In genomic region chr4:78527555-78527954, GRCh38 we compare ENCODE assay signal across 32 cellular contexts. TPM values are rescaled to one million over a fixed set of nuclear protein-coding genes. Genes with fewer than 3 reads are reported as not detected.
"Had no signal": no experiment of that assay in that cellular context is flagged by ENCODE, and none has a peak within 500 bp of the region (broad histone marks: within the 10 kb centered on the region; RNA-seq: fewer than 3 reads in every experiment).

No MANE protein-coding gene starts in this region.

- ATAC-seq: activated CD4-positive, alpha-beta T cell treated with anti-CD3 and anti-CD28 coated beads for 36 hours; activated naive CD8-positive, alpha-beta T cell treated with anti-CD3 and anti-CD28 coated beads, Interleukin-2, amount 50 U/mL, for 24 hours; activated T-cell treated with anti-CD3 and anti-CD28 coated beads, Interleukin-2, amount 50 U/mL, for 4 hours; foreskin keratinocyte; gastrocnemius medialis; heart left ventricle; T-helper 17 cell had no signal

- H3K27me3 Mint-ChIP-seq: activated CD4-positive, alpha-beta T cell treated with anti-CD3 and anti-CD28 coated beads for 36 hours; activated naive CD4-positive, alpha-beta T cell treated with anti-CD3 and anti-CD28 coated beads, Interleukin-2, amount 50 U/mL, for 24 hours; activated naive CD8-positive, alpha-beta T cell treated with anti-CD3 and anti-CD28 coated beads for 36 hours; brain had no signal

- H3K9me3 ChIP-seq: ascending aorta, breast epithelium, colonic mucosa, esophagus muscularis mucosa, gastrocnemius medialis had no signal

- H3K4me1 ChIP-seq: ascending aorta, breast epithelium, colonic mucosa, esophagus muscularis mucosa, gastrocnemius medialis, heart left ventricle had no signal

- H3K4me1 Mint-ChIP-seq: activated CD4-positive, alpha-beta T cell treated with anti-CD3 and anti-CD28 coated beads for 36 hours; activated CD4-positive, alpha-beta T cell treated with anti-CD3 and anti-CD28 coated beads, Interleukin-2, amount 10 ng/mL, durations not matched to agents 24 days and 14 days; activated naive CD4-positive, alpha-beta T cell treated with anti-CD3 and anti-CD28 coated beads, Interleukin-2, amount 50 U/mL, for 24 hours; activated naive CD8-positive, alpha-beta T cell treated with anti-CD3 and anti-CD28 coated beads for 36 hours; activated naive CD8-positive, alpha-beta T cell treated with anti-CD3 and anti-CD28 coated beads, Interleukin-2, amount 50 U/mL, for 24 hours; brain; T-helper 17 cell had no signal

- H3K27ac ChIP-seq: ascending aorta, breast epithelium, cardiac muscle cell, colonic mucosa, esophagus muscularis mucosa, foreskin keratinocyte, gastrocnemius medialis, heart left ventricle had no signal

- H3K4me3 ChIP-seq: ascending aorta, breast epithelium, cardiac muscle cell, colonic mucosa, esophagus muscularis mucosa, gastrocnemius medialis, heart left ventricle had no signal

- H3K36me3 ChIP-seq: ascending aorta, breast epithelium, cardiac muscle cell, colonic mucosa, esophagus muscularis mucosa, gastrocnemius medialis, heart left ventricle had no signal

- H3K27me3 ChIP-seq: ascending aorta, breast epithelium, cardiac muscle cell, colonic mucosa, esophagus muscularis mucosa, foreskin keratinocyte, gastrocnemius medialis, heart left ventricle had no signal

- H3K9me3 Mint-ChIP-seq: activated CD4-positive, alpha-beta memory T cell treated with anti-CD3 and anti-CD28 coated beads for 36 hours; activated CD4-positive, alpha-beta T cell treated with anti-CD3 and anti-CD28 coated beads, Interleukin-2, amount 10 ng/mL, durations not matched to agents 24 days and 14 days; activated naive CD4-positive, alpha-beta T cell treated with anti-CD3 and anti-CD28 coated beads, Interleukin-2, amount 50 U/mL, for 24 hours; activated naive CD8-positive, alpha-beta T cell treated with anti-CD3 and anti-CD28 coated beads for 36 hours; activated naive CD8-positive, alpha-beta T cell treated with anti-CD3 and anti-CD28 coated beads, Interleukin-2, amount 50 U/mL, for 24 hours; activated T-cell treated with anti-CD3 and anti-CD28 coated beads, Interleukin-2, amount 50 U/mL, for 4 hours; activated T-helper 1 cell treated with anti-CD3 and anti-CD28 coated beads, Interleukin-12 subunit alpha, Interleukin-12 subunit beta, Interleukin-2, Interleukin-4 antibody, amounts not matched to agents 30 ng/mL and 10 ng/mL and 1 ng/mL, durations not matched to agents 14 hours and 24 hours and 36 hours; activated T-helper 2 cell treated with anti-CD3 and anti-CD28 coated beads, Interferon-gamma antibody, Interleukin-2, Interleukin-4, amounts not matched to agents 10 μg/mL and 5 μg/mL and 100 μg/mL, durations not matched to agents 14 hours and 24 hours and 36 hours had no signal

- H3K27ac Mint-ChIP-seq: activated CD4-positive, alpha-beta memory T cell treated with anti-CD3 and anti-CD28 coated beads for 36 hours; activated CD4-positive, alpha-beta T cell treated with anti-CD3 and anti-CD28 coated beads for 36 hours; activated CD4-positive, alpha-beta T cell treated with anti-CD3 and anti-CD28 coated beads, Interleukin-2, amount 10 ng/mL, durations not matched to agents 24 days and 14 days; activated naive CD4-positive, alpha-beta T cell treated with anti-CD3 and anti-CD28 coated beads for 36 hours; activated naive CD4-positive, alpha-beta T cell treated with anti-CD3 and anti-CD28 coated beads, Interleukin-2, amount 50 U/mL, for 24 hours; activated naive CD8-positive, alpha-beta T cell treated with anti-CD3 and anti-CD28 coated beads for 36 hours; activated naive CD8-positive, alpha-beta T cell treated with anti-CD3 and anti-CD28 coated beads, Interleukin-2, amount 50 U/mL, for 24 hours; activated T-helper 1 cell treated with anti-CD3 and anti-CD28 coated beads, Interleukin-12 subunit alpha, Interleukin-12 subunit beta, Interleukin-2, Interleukin-4 antibody, amounts not matched to agents 30 ng/mL and 10 ng/mL and 1 ng/mL, durations not matched to agents 14 hours and 24 hours and 36 hours; activated T-helper 2 cell treated with anti-CD3 and anti-CD28 coated beads, Interferon-gamma antibody, Interleukin-2, Interleukin-4, amounts not matched to agents 10 μg/mL and 5 μg/mL and 100 μg/mL, durations not matched to agents 14 hours and 24 hours and 36 hours; brain; endodermal cell; T-helper 17 cell had no signal

- DNase-seq: activated CD4-positive, alpha-beta memory T cell treated with anti-CD3 and anti-CD28 coated beads for 36 hours; activated CD4-positive, alpha-beta T cell treated with anti-CD3 and anti-CD28 coated beads for 36 hours; activated CD4-positive, alpha-beta T cell treated with anti-CD3 and anti-CD28 coated beads, Interleukin-2, amount 10 ng/mL, durations not matched to agents 24 days and 14 days; activated CD4-positive, CD25-positive, alpha-beta regulatory T cell; activated CD4-positive, CD25-positive, alpha-beta regulatory T cell treated with anti-CD3 and anti-CD28 coated beads, Interleukin-2, amount 50 U/mL, for 72 hours; activated CD8-positive, alpha-beta memory T cell treated with anti-CD3 and anti-CD28 coated beads, Interleukin-2, amount 50 U/mL, for 48 hours; activated effector memory CD4-positive, alpha-beta T cell treated with anti-CD3 and anti-CD28 coated beads, Interleukin-2, amount 50 U/mL, for 16 hours; activated naive CD4-positive, alpha-beta T cell treated with anti-CD3 and anti-CD28 coated beads for 36 hours; activated naive CD8-positive, alpha-beta T cell treated with anti-CD3 and anti-CD28 coated beads for 36 hours; activated naive CD8-positive, alpha-beta T cell treated with anti-CD3 and anti-CD28 coated beads, Interleukin-2, amount 50 U/mL, for 24 hours; activated T-cell treated with anti-CD3 and anti-CD28 coated beads for 4 hours; activated T-cell treated with anti-CD3 and anti-CD28 coated beads, Interleukin-2, amount 50 U/mL, for 4 hours; central memory CD4-positive, alpha-beta T cell; cerebellar nuclear complex; colonic mucosa; effector memory CD4-positive, alpha-beta T cell; endodermal cell; erythroblast; gastrocnemius medialis; glutamatergic neuron; heart left ventricle; T-helper 1 cell; T-helper 17 cell had no signal

- H3K4me3 Mint-ChIP-seq: activated CD4-positive, alpha-beta memory T cell treated with anti-CD3 and anti-CD28 coated beads for 36 hours; activated CD4-positive, alpha-beta T cell treated with anti-CD3 and anti-CD28 coated beads for 36 hours; activated CD4-positive, alpha-beta T cell treated with anti-CD3 and anti-CD28 coated beads, Interleukin-2, amount 10 ng/mL, durations not matched to agents 24 days and 14 days; activated naive CD4-positive, alpha-beta T cell treated with anti-CD3 and anti-CD28 coated beads for 36 hours; activated naive CD4-positive, alpha-beta T cell treated with anti-CD3 and anti-CD28 coated beads, Interleukin-2, amount 50 U/mL, for 24 hours; activated naive CD8-positive, alpha-beta T cell treated with anti-CD3 and anti-CD28 coated beads for 36 hours; activated naive CD8-positive, alpha-beta T cell treated with anti-CD3 and anti-CD28 coated beads, Interleukin-2, amount 50 U/mL, for 24 hours; activated T-cell treated with anti-CD3 and anti-CD28 coated beads, Interleukin-2, amount 50 U/mL, for 4 hours; activated T-helper 1 cell treated with anti-CD3 and anti-CD28 coated beads, Interleukin-12 subunit alpha, Interleukin-12 subunit beta, Interleukin-2, Interleukin-4 antibody, amounts not matched to agents 30 ng/mL and 10 ng/mL and 1 ng/mL, durations not matched to agents 14 hours and 24 hours and 36 hours; brain; endodermal cell; T-helper 17 cell had no signal

- H3K36me3 Mint-ChIP-seq: activated CD4-positive, alpha-beta memory T cell treated with anti-CD3 and anti-CD28 coated beads for 36 hours; activated naive CD4-positive, alpha-beta T cell treated with anti-CD3 and anti-CD28 coated beads, Interleukin-2, amount 50 U/mL, for 24 hours; activated naive CD8-positive, alpha-beta T cell treated with anti-CD3 and anti-CD28 coated beads for 36 hours had no signal

RNA-seq across cellular contexts. Expression of gene ANXA3, which starts 24.0 kb away (rescaled TPM):
- total RNA-seq: activated CD4-positive, alpha-beta memory T cell treated with anti-CD3 and anti-CD28 coated beads for 36 hours; activated T-helper 2 cell treated with anti-CD3 and anti-CD28 coated beads, Interferon-gamma antibody, Interleukin-2, Interleukin-4, amounts not matched to agents 10 μg/mL and 5 μg/mL and 100 μg/mL, durations not matched to agents 14 hours and 24 hours and 36 hours had no signal
